ENCODE assay signal across 8 cellular contexts in genomic region chr22:24603770-24604629, GRCh38. TPM values are rescaled to one million over a fixed set of nuclear protein-coding genes. Genes with fewer than 3 reads are reported as not detected.
DNase-seq lines count a peak whose midpoint lies in the region; ATAC-seq and TF ChIP-seq lines count a peak whose summit lies in the region.
"Not testable (repeated sequence)": the region's sequence is repeated elsewhere in the genome, so short reads cannot be mapped to it uniquely, and the experiment has no call there.

No MANE protein-coding gene starts in this region.

- CTCF ChIA-PET in A673 (lab: Charles Lee) = not testable (repeated sequence)

- H3K4me1 ChIP-seq in A673 (ENCODE audit: insufficient read depth, low read length, poor library complexity, severe bottlenecking) = not testable (repeated sequence)
- peaks cover 0 to 34% (median 8%) of the 10 kb centered on the region in 4 donors for H3K4me1 ChIP-seq in right lobe of liver

- intact Hi-C loops in A673 (cut with micrococcal nuclease; ENCODE audit: unreplicated experiment) = not testable (repeated sequence)
- intact Hi-C loops in right lobe of liver (cut with DNase I) = loop anchor here in 1 of 2 donors (10.0 kb wide), 1 partner anchor 49 kb away; the partner anchor contains the start of genes GUCD1 and SNRPD3

- not testable (repeated sequence) for H3K36me3 ChIP-seq in A673 (ENCODE audit: insufficient read depth, low read length, poor library complexity, severe bottlenecking); right lobe of liver

- H3K27me3 ChIP-seq in A673 (replicated peaks; ENCODE audit: insufficient read depth, low read depth, low read length, poor library complexity); right lobe of liver: not testable (repeated sequence)

- H3K9me3 ChIP-seq in A673 (ENCODE audit: low read depth, low read length, poor library complexity, severe bottlenecking); right lobe of liver: not testable (repeated sequence)

- POLR2A ChIA-PET in A673 (lab: Charles Lee; ENCODE audit: low non-redundant PET) = not testable (repeated sequence)

- TF ChIP-seq CTCF in A673 (conservative IDR thresholded peaks at IDR 0.05; ENCODE audit: low read depth, low read length) (0 out of 2 replicates have a peak, but pooled peaks have one; percentile 22), right lobe of liver (IDR thresholded peaks at IDR 0.05) (peak in 3 of 4 donors; percentile 12 to 24 (median 19)), retinal pigment epithelial cell (conservative IDR thresholded peaks at IDR 0.05; ENCODE audit: low read depth, low read length) (peak; percentile 4)
- not testable (repeated sequence) for TF ChIP-seq CTCF in GM12865 (IDR thresholded peaks at IDR 0.05; ENCODE audit: insufficient read depth, low read depth, low read length, missing control alignments)

- peak; percentile 5 to 30 (median 24) for ATAC-seq in right lobe of liver

- 0% methylated on average over 11 of the region's 18 CpGs for WGBS in right lobe of liver (ENCODE audit: insufficient coverage, low coverage, low lambda C conversion rate, missing lambda C conversion rate)

- DNase-seq in A673 (ENCODE audit: low spot score); right lobe of liver; retinal pigment epithelial cell (ENCODE audit: low read depth): not testable (repeated sequence)
- DNase-seq in GM12865 (ENCODE audit: low read depth) (peak; percentile 21), Kasumi-1 (lab: John Stamatoyannopoulos, UW) (peak; percentile 34 to 56), RPMI8226 (peak; percentile 70), ecto neural progenitor cell (ENCODE audit: low spot score) (peak; percentile 62)
- DNase-seq in activated T-cell treated with anti-CD3 and anti-CD28 coated beads, Interleukin-2, amount 50 U/mL, for 1 hour = peak; percentile 24

- not testable (repeated sequence) for TF ChIP-seq POLR2A in right lobe of liver (IDR thresholded peaks at IDR 0.05)

- BruUV-seq in A673 (replicated peaks; lab: Mats Ljungman, UMichigan) = not testable (repeated sequence)

- H3K4me3 ChIP-seq in A673 (ENCODE audit: low read depth, low read length, poor library complexity, severe bottlenecking); GM12865 (ENCODE audit: low read depth, low read length); retinal pigment epithelial cell (ENCODE audit: low read length): not testable (repeated sequence)
- peak overlapping the region; percentile 28 to 60 (median 56) for H3K4me3 ChIP-seq in right lobe of liver

- not testable (repeated sequence) for H3K27ac ChIP-seq in A673 (ENCODE audit: low read depth, low read length, poor library complexity, severe bottlenecking)
- peak overlapping the region; percentile 43 to 89 (median 62) for H3K27ac ChIP-seq in right lobe of liver

RNA-seq across cellular contexts. Expression of gene GGT1, which starts 1.0 kb away (rescaled TPM):
- total RNA-seq in A673 (2021) = 3.3 and 4.5 TPM in 2 replicates
- total RNA-seq in right lobe of liver = 100 to 1,000 TPM in 5 of 6 experiments, 10 to 100 TPM in 1; 97.6 to 154 (median 140) TPM

RNA-seq across cellular contexts. Expression of gene LRRC75B, which starts 11.1 kb away (rescaled TPM):
- total RNA-seq in A673 (2021) (0.86 and 2.2 TPM in 2 replicates), right lobe of liver (10 to 100 TPM; 11.8 to 28.0 (median 21.5) TPM)

RNA-seq across cellular contexts. Expression of gene SNRPD3, which starts 48.2 kb away (rescaled TPM):
- total RNA-seq in A673 (2021) = 216 and 220 TPM in 2 replicates
- 100 to 1,000 TPM in 2 of 6 experiments, 10 to 100 TPM in 4; 43.3 to 180 (median 53.4) TPM for total RNA-seq in right lobe of liver

RNA-seq across cellular contexts. Expression of gene GUCD1, which starts 49.1 kb away (rescaled TPM):
- 70.5 and 75.3 TPM in 2 replicates for total RNA-seq in A673 (2021)
- total RNA-seq in right lobe of liver = 100 to 1,000 TPM in 5 of 6 experiments, 10 to 100 TPM in 1; 94.0 to 281 (median 213) TPM

Comparison
In these comparisons a context has a peak if more than half of its experiments do, and no peak if none do; other contexts are left out.
1. RNA of gene GGT1, which starts 1.0 kb away (total RNA-seq): 97.6 to 154 TPM in right lobe of liver; 3.3 to 4.5 TPM in A673; every median in the first group is over 10 times any median in the second.